ENCODE assay signal across 8 cellular contexts in genomic region chr14:69398818-69399210, GRCh38. TPM values are rescaled to one million over a fixed set of nuclear protein-coding genes. Genes with fewer than 3 reads are reported as not detected.
DNase-seq lines count a peak whose midpoint lies in the region; ATAC-seq and TF ChIP-seq lines count a peak whose summit lies in the region.

No MANE protein-coding gene starts in this region.

- H3K4me2 ChIP-seq in Karpas-422 (ENCODE audit: low read depth, low read length, poor library complexity, severe bottlenecking): peak overlapping the region; percentile 93

- TF ChIP-seq CTCF in chondrocyte (IDR thresholded peaks at IDR 0.05): no peak

- no peaks in the 10 kb centered on the region for H3K9me3 ChIP-seq in Karpas-422 (ENCODE audit: low read length)

- H2AFZ ChIP-seq in Karpas-422 (ENCODE audit: low read length): peak overlapping the region; percentile 13; the same call in 1 of the 2 replicates

- peaks cover 54% of the 10 kb centered on the region for H3K4me1 ChIP-seq in Karpas-422 (ENCODE audit: low read length)

- no peaks in the 10 kb centered on the region for H3K27me3 Mint-ChIP-seq in activated CD4-positive, alpha-beta T cell treated with anti-CD3 and anti-CD28 coated beads for 36 hours
- no peaks in the 10 kb centered on the region for H3K27me3 Mint-ChIP-seq in chondrocyte (ENCODE audit: low read depth)
- no peaks in the 10 kb centered on the region for H3K27me3 Mint-ChIP-seq in naive thymus-derived CD8-positive, alpha-beta T cell

- peak; percentile 10 for ATAC-seq in activated CD4-positive, alpha-beta T cell treated with anti-CD3 and anti-CD28 coated beads for 36 hours
- peak; percentile 38 to 43 for ATAC-seq in naive thymus-derived CD8-positive, alpha-beta T cell

- H3K27me3 ChIP-seq in Karpas-422 (ENCODE audit: low read length): no peaks in the 10 kb centered on the region

- H3K36me3 ChIP-seq in Karpas-422 (ENCODE audit: insufficient read depth, low read length): peaks cover 30% of the 10 kb centered on the region; the same call in 1 of the 2 replicates

- peak overlapping the region; percentile 75 for H3K27ac ChIP-seq in Karpas-422 (ENCODE audit: low read length)

- no peaks in the 10 kb centered on the region for H3K9me3 Mint-ChIP-seq in activated CD4-positive, alpha-beta T cell treated with anti-CD3 and anti-CD28 coated beads for 36 hours (ENCODE audit: low read depth)
- no peaks in the 10 kb centered on the region for H3K9me3 Mint-ChIP-seq in chondrocyte (ENCODE audit: low read depth)
- no peaks in the 10 kb centered on the region for H3K9me3 Mint-ChIP-seq in naive thymus-derived CD8-positive, alpha-beta T cell

- H3K4me1 Mint-ChIP-seq in activated CD4-positive, alpha-beta T cell treated with anti-CD3 and anti-CD28 coated beads for 36 hours: peaks cover 57% of the 10 kb centered on the region
- peaks cover 58% of the 10 kb centered on the region for H3K4me1 Mint-ChIP-seq in chondrocyte (ENCODE audit: low read depth)
- peaks cover 8 to 78% (median 62%) of the 10 kb centered on the region in 4 donors for H3K4me1 Mint-ChIP-seq in naive thymus-derived CD8-positive, alpha-beta T cell

- H3K4me3 ChIP-seq in Karpas-422 (ENCODE audit: low read length): peak overlapping the region; percentile 91

- H4K20me1 ChIP-seq in Karpas-422 (ENCODE audit: insufficient read depth, low read depth, low read length): peaks cover 16% of the 10 kb centered on the region

- peaks cover 40% of the 10 kb centered on the region for H3K36me3 Mint-ChIP-seq in activated CD4-positive, alpha-beta T cell treated with anti-CD3 and anti-CD28 coated beads for 36 hours (ENCODE audit: low read depth)
- H3K36me3 Mint-ChIP-seq in chondrocyte (ENCODE audit: low read depth): peaks cover 9% of the 10 kb centered on the region
- peaks cover 0 to 34% (median 19%) of the 10 kb centered on the region in 3 donors for H3K36me3 Mint-ChIP-seq in naive thymus-derived CD8-positive, alpha-beta T cell

- H3K9me2 ChIP-seq in Karpas-422 (replicated peaks; ENCODE audit: insufficient read depth, low read length): no peaks in the 10 kb centered on the region

- H3K4me3 Mint-ChIP-seq in activated CD4-positive, alpha-beta T cell treated with anti-CD3 and anti-CD28 coated beads for 36 hours: peak overlapping the region; percentile 95
- peak overlapping the region; percentile 90 for H3K4me3 Mint-ChIP-seq in chondrocyte (ENCODE audit: unreplicated experiment)
- H3K4me3 Mint-ChIP-seq in naive thymus-derived CD8-positive, alpha-beta T cell: peak overlapping the region; percentile 89 to 98 (median 97)

- H3K9ac ChIP-seq in Karpas-422 (ENCODE audit: low read length): peak overlapping the region; percentile 89

- no peak for DNase-seq in activated CD4-positive, alpha-beta T cell treated with anti-CD3 and anti-CD28 coated beads for 36 hours
- DNase-seq in activated CD4-positive, alpha-beta T cell treated with anti-CD3 and anti-CD28 coated beads, Interleukin-2, amount 50 U/mL, for 1 hour: no peak
- no peak for DNase-seq in Karpas-422
- no peak for DNase-seq in chondrocyte (ENCODE audit: low spot score)
- DNase-seq in naive thymus-derived CD8-positive, alpha-beta T cell: no peak
- no peak for DNase-seq in germinal center (ENCODE audit: low spot score)
- DNase-seq in activated gamma-delta T cell treated with Interleukin-2 at 50 U/mL for 16 hours: no peak
- no peak for DNase-seq in cerebellum (ENCODE audit: low spot score)

- H3K27ac Mint-ChIP-seq in activated CD4-positive, alpha-beta T cell treated with anti-CD3 and anti-CD28 coated beads for 36 hours: peak overlapping the region; percentile 100
- peak overlapping the region; percentile 99 for H3K27ac Mint-ChIP-seq in chondrocyte (ENCODE audit: unreplicated experiment)
- H3K27ac Mint-ChIP-seq in naive thymus-derived CD8-positive, alpha-beta T cell: peak overlapping the region; percentile 97 to 100 (median 99)

- CTCF ChIA-PET in activated CD4-positive, alpha-beta T cell treated with anti-CD3 and anti-CD28 coated beads for 36 hours (lab: Charles Lee): interaction anchor here (0.7 to 0.8 kb wide), 2 partner anchors 72 to 1647 kb away, joined by 3 to 4 read pairs; no protein-coding TSS in a partner anchor

- peaks cover 96% of the 10 kb centered on the region for H3K79me2 ChIP-seq in Karpas-422 (ENCODE audit: low read length)

- POLR2A ChIA-PET in activated CD4-positive, alpha-beta T cell treated with anti-CD3 and anti-CD28 coated beads for 36 hours (lab: Charles Lee): interaction anchor here (0.5 to 1.2 kb wide), 5 partner anchors 23 to 276 kb away, joined by 3 read pairs; no protein-coding TSS in a partner anchor
- POLR2A ChIA-PET in naive thymus-derived CD8-positive, alpha-beta T cell (lab: Charles Lee): interaction anchor here (0.6 to 2.2 kb wide), 5 partner anchors 14 to 368 kb away, joined by 3 to 15 read pairs (median 6); partner anchors contain the start of genes EXD2 and SRSF5

- intact Hi-C loops in activated CD4-positive, alpha-beta T cell treated with anti-CD3 and anti-CD28 coated beads for 36 hours (cut with DNase I, micrococcal nuclease): loop anchor here (1.0 to 10.0 kb wide), 21 partner anchors 41 to 1727 kb away; partner anchors contain the start of genes ACTN1 (in 2 of the 2), DCAF5 (in 2 of the 2), EXD2 (in 2 of the 2) and RAD51B (in 2 of the 2)

RNA-seq across cellular contexts. Expression of gene SLC39A9, which starts 0.3 kb away (rescaled TPM):
- 10 to 100 TPM; 40.1 to 42.6 TPM for total RNA-seq in activated CD4-positive, alpha-beta T cell treated with anti-CD3 and anti-CD28 coated beads for 36 hours
- 111 and 161 TPM in 2 replicates for total RNA-seq in Karpas-422 (2014; rRNA removed; shearing (Covaris generic); ENCODE audit: low replicate concordance)
- 78.9 to 94.5 TPM (median 81.3 TPM) in 3 replicates for total RNA-seq in chondrocyte
- total RNA-seq in naive thymus-derived CD8-positive, alpha-beta T cell: 10 to 100 TPM; 35.0 to 35.9 TPM
- 10 to 100 TPM; 12.5 to 17.1 (median 13.0) TPM for polyA plus RNA-seq in naive thymus-derived CD8-positive, alpha-beta T cell
- total RNA-seq in cerebellum: 72.8 TPM

RNA-seq across cellular contexts. Expression of gene ERH, which starts 0.7 kb away (rescaled TPM):
- 100 to 1,000 TPM; 343 to 385 TPM for total RNA-seq in activated CD4-positive, alpha-beta T cell treated with anti-CD3 and anti-CD28 coated beads for 36 hours
- 168 and 296 TPM in 2 replicates for total RNA-seq in Karpas-422 (2014; rRNA removed; shearing (Covaris generic); ENCODE audit: low replicate concordance)
- 140 to 205 TPM (median 158 TPM) in 3 replicates for total RNA-seq in chondrocyte
- total RNA-seq in naive thymus-derived CD8-positive, alpha-beta T cell: 100 to 1,000 TPM; 113 to 126 TPM
- polyA plus RNA-seq in naive thymus-derived CD8-positive, alpha-beta T cell: 10 to 100 TPM; 54.5 to 63.5 (median 58.9) TPM
- total RNA-seq in cerebellum: 127 TPM
